17 cellular contexts compared by ENCODE assay signal in the genomic region with DNA sequence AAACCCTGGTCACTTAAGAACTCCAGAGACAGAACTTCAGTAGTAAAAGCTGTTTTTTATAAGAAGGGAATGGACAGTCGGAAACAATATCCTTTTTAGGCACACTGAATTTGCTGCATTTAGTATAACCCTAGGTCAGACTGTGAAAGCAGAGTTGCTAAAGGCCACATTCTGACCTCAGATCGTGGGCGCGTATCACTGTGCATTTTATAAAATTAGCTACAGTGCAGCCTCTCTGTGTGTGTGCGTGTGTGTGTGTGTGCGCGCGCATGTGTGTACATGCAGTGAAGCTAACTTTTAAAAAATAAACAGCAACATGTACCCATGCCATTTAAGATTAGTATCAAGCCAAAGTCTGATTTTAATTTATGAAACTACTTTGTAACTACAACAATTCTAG. TPM values are rescaled to one million over a fixed set of nuclear protein-coding genes. Genes with fewer than 3 reads are reported as not detected.
A peak's percentile ranks its signal among the peaks of the same experiment; 100 is the strongest.
DNase-seq lines count a peak whose midpoint lies in the region; ATAC-seq and TF ChIP-seq lines count a peak whose summit lies in the region.
"Had no signal": no experiment of that assay in that cellular context is flagged by ENCODE, and none has a peak within 500 bp of the region (broad histone marks: within the 10 kb centered on the region; RNA-seq: fewer than 3 reads in every experiment).

No MANE protein-coding gene starts in this region.

- no peak for TF ChIP-seq EP300 in esophagus muscularis mucosa (IDR thresholded peaks at IDR 0.05)

- H3K4me3 Mint-ChIP-seq in nephron progenitor cell, result no peak overlapping the region
- H3K4me3 Mint-ChIP-seq: T-helper 2 cell treated with Interferon-gamma antibody and Interleukin-4, amounts not matched to agents 5 μg/mL and 100 μg/mL, for 36 hours had no signal

- H3K27ac Mint-ChIP-seq in nephron progenitor cell, result peak overlapping the region; percentile 14
- H3K27ac Mint-ChIP-seq: T-helper 2 cell treated with Interferon-gamma antibody and Interleukin-4, amounts not matched to agents 5 μg/mL and 100 μg/mL, for 36 hours had no signal

- H3K4me3 ChIP-seq in esophagus muscularis mucosa (no peak overlapping the region), WERI-Rb-1 (ENCODE audit: low read depth, low read length) (no peak overlapping the region), lower leg skin (ENCODE audit: low read depth, poor library complexity, severe bottlenecking) (no peak overlapping the region)
- H3K4me3 ChIP-seq: upper lobe of right lung had no signal

- peaks cover 15% of the 10 kb centered on the region for H3K9me3 Mint-ChIP-seq in nephron progenitor cell

- H3K27ac ChIP-seq in esophagus muscularis mucosa (replicated peaks in 1 of 4), result peak overlapping the region in 3 of 4 donors; percentile 11 to 36 (median 12)
- no peak overlapping the region for H3K27ac ChIP-seq in WERI-Rb-1
- H3K27ac ChIP-seq: C4-2B, upper lobe of right lung had no signal

- H3K36me3 Mint-ChIP-seq in nephron progenitor cell (ENCODE audit: low read depth), result peaks cover 47% of the 10 kb centered on the region

- ATAC-seq in HG03354 (IDR thresholded peaks at IDR 0.05; ENCODE audit: poor library complexity, severe bottlenecking, unreplicated experiment) (peak; percentile 24), HG03095 (IDR thresholded peaks at IDR 0.05; ENCODE audit: unreplicated experiment) (no peak)
- ATAC-seq: upper lobe of right lung had no signal

- H3K4me1 ChIP-seq in esophagus muscularis mucosa, result peaks cover 17 to 52% (median 37%) of the 10 kb centered on the region in 4 donors

- peak; percentile 42 for DNase-seq in GM13976 (ENCODE audit: low spot score)
- DNase-seq in esophagus muscularis mucosa (ENCODE audit: extremely low spot score), result no peak
- no peak for DNase-seq in nephron progenitor cell
- no peak for DNase-seq in WERI-Rb-1
- DNase-seq in HK-2 (ENCODE audit: unreplicated experiment), result no peak
- no peak for DNase-seq in lower leg skin (ENCODE audit: low spot score in 2 of 2)
- DNase-seq: DND-41, midbrain, NCI-H187, NCI-H69, posterior cingulate gyrus, RPMI8226, upper lobe of right lung had no signal

- H3K4me1 Mint-ChIP-seq in nephron progenitor cell, result peaks cover 55% of the 10 kb centered on the region

- no peaks in the 10 kb centered on the region for H3K36me3 ChIP-seq in esophagus muscularis mucosa
- H3K36me3 ChIP-seq in WERI-Rb-1, result no peaks in the 10 kb centered on the region
- H3K36me3 ChIP-seq: upper lobe of right lung had no signal

- TF ChIP-seq POLR2A in esophagus muscularis mucosa (IDR thresholded peaks at IDR 0.05; ENCODE audit: low read depth) (no peak), lower leg skin (IDR thresholded peaks at IDR 0.05) (no peak)

- H3K9me3 ChIP-seq in esophagus muscularis mucosa (no peaks in the 10 kb centered on the region), WERI-Rb-1 (ENCODE audit: severe bottlenecking) (no peaks in the 10 kb centered on the region)
- H3K9me3 ChIP-seq: upper lobe of right lung had no signal

- 81% methylated on average over 8 of the region's 8 CpGs for WGBS in esophagus muscularis mucosa
- 76 to 83% methylated on average over 8 of the region's 8 CpGs for WGBS in lower leg skin, 2 donors

- in situ Hi-C loops in GM13976 (cut with MboI; ENCODE audit: low sequenced_read_pairs, unreplicated experiment), result no loop called here

- peaks cover 4% of the 10 kb centered on the region for H3K27me3 Mint-ChIP-seq in nephron progenitor cell (ENCODE audit: low read depth, poor library complexity)

- H3K27me3 ChIP-seq in esophagus muscularis mucosa (no peaks in the 10 kb centered on the region), WERI-Rb-1 (ENCODE audit: insufficient read depth, low read depth, severe bottlenecking) (no peaks in the 10 kb centered on the region)
- H3K27me3 ChIP-seq: upper lobe of right lung had no signal

- intact Hi-C loops in esophagus muscularis mucosa (cut with DNase I), result loop anchor here (10.0 kb wide), 2 partner anchors 316 to 594 kb away; a partner anchor contains a TSS
- intact Hi-C loops in lower leg skin (cut with DNase I; ENCODE audit: low total_unique reads), result no loop called here

- no peak for TF ChIP-seq CTCF in GM13976 (IDR thresholded peaks at IDR 0.05; ENCODE audit: borderline replicate concordance, control extremely low read depth, extremely low read depth, insufficient read depth, missing control alignments)
- no peak for TF ChIP-seq CTCF in esophagus muscularis mucosa (IDR thresholded peaks at IDR 0.05)
- TF ChIP-seq CTCF in nephron progenitor cell (IDR thresholded peaks at IDR 0.05), result no peak
- TF ChIP-seq CTCF in WERI-Rb-1 (IDR thresholded peaks at IDR 0.05; ENCODE audit: low read depth, low read length), result no peak
- TF ChIP-seq CTCF in lower leg skin (IDR thresholded peaks at IDR 0.05), result no peak

RNA-seq across cellular contexts. Expression of a gene that starts 8.0 kb away (rescaled TPM):
- total RNA-seq in esophagus muscularis mucosa (10 to 100 TPM; 11.1 to 27.2 (median 19.0) TPM), lower leg skin (10 to 100 TPM in 1 of 4 donors, 1 to 10 TPM in 3; 2.6 to 17.9 (median 3.7) TPM)
